Comparison of ENCODE assay signal across 38 cellular contexts in genomic region chr14:21029917-21030316, GRCh38. TPM values are rescaled to one million over a fixed set of nuclear protein-coding genes. Genes with fewer than 3 reads are reported as not detected.
"Had no signal": no experiment of that assay in that cellular context is flagged by ENCODE, and none has a peak within 500 bp of the region (broad histone marks: within the 10 kb centered on the region; RNA-seq: fewer than 3 reads in every experiment).

Gene TPPP2, plus strand, starts transcription at chr14:21030217. Its CDS starts 365 bp downstream, at chr14:21030582.

- H3K27ac Mint-ChIP-seq: activated B cell treated with CpG ODN at 0.5 μM for 24 hours; activated CD8-positive, alpha-beta T cell treated with anti-CD3 and anti-CD28 coated beads for 36 hours; activated naive CD4-positive, alpha-beta T cell treated with anti-CD3 and anti-CD28 coated beads for 36 hours; activated naive CD4-positive, alpha-beta T cell treated with anti-CD3 and anti-CD28 coated beads, Interleukin-2, amount 50 U/mL, for 24 hours; activated naive CD8-positive, alpha-beta T cell treated with anti-CD3 and anti-CD28 coated beads for 36 hours; activated naive CD8-positive, alpha-beta T cell treated with anti-CD3 and anti-CD28 coated beads, Interleukin-2, amount 50 U/mL, for 24 hours; activated T-helper 1 cell treated with anti-CD3 and anti-CD28 coated beads, Interleukin-12 subunit alpha, Interleukin-12 subunit beta, Interleukin-2, Interleukin-4 antibody, amounts not matched to agents 30 ng/mL and 10 ng/mL and 1 ng/mL, durations not matched to agents 14 hours and 24 hours and 36 hours; activated T-helper 2 cell treated with anti-CD3 and anti-CD28 coated beads, Interferon-gamma antibody, Interleukin-2, Interleukin-4, amounts not matched to agents 10 μg/mL and 5 μg/mL and 100 μg/mL, durations not matched to agents 14 hours and 24 hours and 36 hours; effector memory CD8-positive, alpha-beta T cell; T-helper 17 cell; T-helper 2 cell treated with Interferon-gamma antibody and Interleukin-4, amounts not matched to agents 5 μg/mL and 100 μg/mL, for 36 hours had no signal

- H3K4me3 Mint-ChIP-seq: activated B cell treated with CpG ODN at 0.5 μM for 24 hours; activated CD8-positive, alpha-beta T cell treated with anti-CD3 and anti-CD28 coated beads for 36 hours; activated naive CD4-positive, alpha-beta T cell treated with anti-CD3 and anti-CD28 coated beads for 36 hours; activated naive CD4-positive, alpha-beta T cell treated with anti-CD3 and anti-CD28 coated beads, Interleukin-2, amount 50 U/mL, for 24 hours; activated naive CD8-positive, alpha-beta T cell treated with anti-CD3 and anti-CD28 coated beads for 36 hours; activated naive CD8-positive, alpha-beta T cell treated with anti-CD3 and anti-CD28 coated beads, Interleukin-2, amount 50 U/mL, for 24 hours; activated T-helper 1 cell treated with anti-CD3 and anti-CD28 coated beads, Interleukin-12 subunit alpha, Interleukin-12 subunit beta, Interleukin-2, Interleukin-4 antibody, amounts not matched to agents 30 ng/mL and 10 ng/mL and 1 ng/mL, durations not matched to agents 14 hours and 24 hours and 36 hours; brain; central memory CD8-positive, alpha-beta T cell; effector memory CD8-positive, alpha-beta T cell; T-helper 17 cell; T-helper 2 cell treated with Interferon-gamma antibody and Interleukin-4, amounts not matched to agents 5 μg/mL and 100 μg/mL, for 36 hours had no signal

- H3K27me3 ChIP-seq: adrenal gland, breast epithelium, esophagus muscularis mucosa, gastroesophageal sphincter had no signal

- H3K27me3 Mint-ChIP-seq: activated CD8-positive, alpha-beta T cell treated with anti-CD3 and anti-CD28 coated beads for 36 hours; activated naive CD4-positive, alpha-beta T cell treated with anti-CD3 and anti-CD28 coated beads, Interleukin-2, amount 50 U/mL, for 24 hours; activated naive CD8-positive, alpha-beta T cell treated with anti-CD3 and anti-CD28 coated beads for 36 hours; activated naive CD8-positive, alpha-beta T cell treated with anti-CD3 and anti-CD28 coated beads, Interleukin-2, amount 50 U/mL, for 24 hours had no signal

- H3K36me3 Mint-ChIP-seq: activated naive CD4-positive, alpha-beta T cell treated with anti-CD3 and anti-CD28 coated beads, Interleukin-2, amount 50 U/mL, for 24 hours; activated naive CD8-positive, alpha-beta T cell treated with anti-CD3 and anti-CD28 coated beads for 36 hours; brain had no signal

- ATAC-seq: activated CD4-positive, CD25-positive, alpha-beta regulatory T cell treated with anti-CD3 and anti-CD28 coated beads, Interleukin-2, amount 50 U/mL, for 24 hours; activated CD8-positive, alpha-beta T cell treated with anti-CD3 and anti-CD28 coated beads for 36 hours; activated naive CD8-positive, alpha-beta T cell treated with anti-CD3 and anti-CD28 coated beads, Interleukin-2, amount 50 U/mL, for 24 hours; effector memory CD8-positive, alpha-beta T cell; foreskin keratinocyte; gastroesophageal sphincter; heart right ventricle; T-helper 17 cell had no signal

- H3K4me1 Mint-ChIP-seq: activated naive CD4-positive, alpha-beta T cell treated with anti-CD3 and anti-CD28 coated beads, Interleukin-2, amount 50 U/mL, for 24 hours; activated naive CD8-positive, alpha-beta T cell treated with anti-CD3 and anti-CD28 coated beads for 36 hours; activated naive CD8-positive, alpha-beta T cell treated with anti-CD3 and anti-CD28 coated beads, Interleukin-2, amount 50 U/mL, for 24 hours; central memory CD8-positive, alpha-beta T cell had no signal

- H3K27ac ChIP-seq: adrenal gland, breast epithelium, esophagus muscularis mucosa, foreskin keratinocyte, gastroesophageal sphincter, WERI-Rb-1 had no signal

- H3K4me1 ChIP-seq: foreskin keratinocyte had no signal

- H3K4me3 ChIP-seq: adrenal gland, breast epithelium, esophagus muscularis mucosa, gastroesophageal sphincter, heart right ventricle had no signal

- H3K9me3 Mint-ChIP-seq: activated B cell treated with CpG ODN at 0.5 μM for 24 hours; activated CD8-positive, alpha-beta T cell treated with anti-CD3 and anti-CD28 coated beads for 36 hours; activated naive CD4-positive, alpha-beta T cell treated with anti-CD3 and anti-CD28 coated beads for 36 hours; activated naive CD4-positive, alpha-beta T cell treated with anti-CD3 and anti-CD28 coated beads, Interleukin-2, amount 50 U/mL, for 24 hours; activated naive CD8-positive, alpha-beta T cell treated with anti-CD3 and anti-CD28 coated beads for 36 hours; activated naive CD8-positive, alpha-beta T cell treated with anti-CD3 and anti-CD28 coated beads, Interleukin-2, amount 50 U/mL, for 24 hours; activated T-helper 1 cell treated with anti-CD3 and anti-CD28 coated beads, Interleukin-12 subunit alpha, Interleukin-12 subunit beta, Interleukin-2, Interleukin-4 antibody, amounts not matched to agents 30 ng/mL and 10 ng/mL and 1 ng/mL, durations not matched to agents 14 hours and 24 hours and 36 hours; activated T-helper 2 cell treated with anti-CD3 and anti-CD28 coated beads, Interferon-gamma antibody, Interleukin-2, Interleukin-4, amounts not matched to agents 10 μg/mL and 5 μg/mL and 100 μg/mL, durations not matched to agents 14 hours and 24 hours and 36 hours; brain; central memory CD8-positive, alpha-beta T cell; effector memory CD8-positive, alpha-beta T cell; T-helper 2 cell treated with Interferon-gamma antibody and Interleukin-4, amounts not matched to agents 5 μg/mL and 100 μg/mL, for 36 hours had no signal

- H3K36me3 ChIP-seq: adrenal gland, breast epithelium, esophagus muscularis mucosa, gastroesophageal sphincter, heart right ventricle, WERI-Rb-1 had no signal

- DNase-seq: activated B cell treated with CpG ODN at 0.5 μM for 24 hours; activated CD4-positive, alpha-beta T cell treated with anti-CD3 and anti-CD28 coated beads for 48 hours; activated CD4-positive, alpha-beta T cell treated with anti-CD3 and anti-CD28 coated beads, Interleukin-2, amount 50 U/mL, for 1 hour; activated CD4-positive, alpha-beta T cell treated with anti-CD3 and anti-CD28 coated beads, Interleukin-2, amount 50 U/mL, for 48 hours; activated CD8-positive, alpha-beta memory T cell treated with anti-CD3 and anti-CD28 coated beads for 24 hours; activated CD8-positive, alpha-beta T cell treated with anti-CD3 and anti-CD28 coated beads for 36 hours; activated effector memory CD4-positive, alpha-beta T cell treated with anti-CD3 and anti-CD28 coated beads, Interleukin-2, amount 50 U/mL, for 16 hours; activated naive CD4-positive, alpha-beta T cell treated with anti-CD3 and anti-CD28 coated beads for 36 hours; activated naive CD8-positive, alpha-beta T cell treated with anti-CD3 and anti-CD28 coated beads for 36 hours; activated naive CD8-positive, alpha-beta T cell treated with anti-CD3 and anti-CD28 coated beads, Interleukin-2, amount 50 U/mL, for 24 hours; activated T-cell treated with anti-CD3 and anti-CD28 coated beads, Interleukin-2, amount 50 U/mL, for 1 hour; activated T-cell treated with anti-CD3 and anti-CD28 coated beads, Interleukin-2, amount 50 U/mL, for 48 hours; amygdala; aorta; cortex of kidney; dermis blood vessel endothelial cell; effector CD4-positive, alpha-beta T cell; effector memory CD8-positive, alpha-beta T cell; erythroblast; foreskin keratinocyte; heart right ventricle; T-helper 1 cell; T-helper 17 cell; T1000; WERI-Rb-1 had no signal

- H3K9me3 ChIP-seq: adrenal gland, breast epithelium, esophagus muscularis mucosa, gastroesophageal sphincter, heart right ventricle had no signal

RNA-seq across cellular contexts. Expression of gene TPPP2, which starts in this region (rescaled TPM):
- total RNA-seq: activated B cell treated with CpG ODN at 0.5 μM for 24 hours; activated CD8-positive, alpha-beta T cell treated with anti-CD3 and anti-CD28 coated beads for 36 hours; activated naive CD4-positive, alpha-beta T cell treated with anti-CD3 and anti-CD28 coated beads for 36 hours; activated naive CD8-positive, alpha-beta T cell treated with anti-CD3 and anti-CD28 coated beads for 36 hours; activated T-helper 1 cell treated with anti-CD3 and anti-CD28 coated beads, Interleukin-12 subunit alpha, Interleukin-12 subunit beta, Interleukin-2, Interleukin-4 antibody, amounts not matched to agents 30 ng/mL and 10 ng/mL and 1 ng/mL, durations not matched to agents 14 hours and 24 hours and 36 hours; activated T-helper 2 cell treated with anti-CD3 and anti-CD28 coated beads, Interferon-gamma antibody, Interleukin-2, Interleukin-4, amounts not matched to agents 10 μg/mL and 5 μg/mL and 100 μg/mL, durations not matched to agents 14 hours and 24 hours and 36 hours; aorta; cerebellum; dermis blood vessel endothelial cell; esophagus muscularis mucosa; foreskin keratinocyte; gastroesophageal sphincter; glomerular endothelial cell; T-helper 17 cell had no signal
- polyA plus RNA-seq: aorta, foreskin keratinocyte had no signal
